21 cellular contexts compared by ENCODE assay signal in genomic region chr10:118807512-118808305, GRCh38.
"Had no signal": no experiment of that assay in that cellular context is flagged by ENCODE, and none has a peak within 500 bp of the region (broad histone marks: within the 10 kb centered on the region; RNA-seq: fewer than 3 reads in every experiment).

No MANE protein-coding gene starts in this region.

- H3K36me3 ChIP-seq: gastrocnemius medialis, left lung, ovary, suprapubic skin, transverse colon had no signal

- DNase-seq: cerebellar nuclear complex; cortex of kidney; effector CD4-positive, alpha-beta T cell; gastrocnemius medialis; left lung; mesenchymal stem cell; midbrain; naive thymus-derived CD8-positive, alpha-beta T cell; nephron progenitor cell; nucleus accumbens; ovary; posterior cingulate gyrus; retina; stimulated activated CD4-positive, alpha-beta T cell treated with anti-CD3 and anti-CD28 coated beads, Interleukin-15, amount 100 ng/mL, for 24 hours; stimulated activated CD4-positive, alpha-beta T cell treated with anti-CD3 and anti-CD28 coated beads, Interleukin-2, amount 100 ng/mL, for 48 hours; stimulated activated naive B cell treated with anti-CD40 and anti-IgM and Interleukin-4, amounts not matched to agents 10 μg/mL and 1 μg/mL and 100 μg/mL, for 72 hours; transverse colon had no signal

- H3K9me3 Mint-ChIP-seq: naive thymus-derived CD8-positive, alpha-beta T cell; nephron progenitor cell; stimulated activated naive B cell treated with anti-CD40 and anti-IgM and Interleukin-4, amounts not matched to agents 10 μg/mL and 1 μg/mL and 100 μg/mL, for 72 hours; stimulated activated naive CD8-positive, alpha-beta T cell treated with anti-CD3 and anti-CD28 coated beads, Interleukin-15, Interleukin-2, amounts not matched to agents 100 ng/mL and 50 ng/mL, for 24 hours had no signal

- H3K27ac ChIP-seq: dorsolateral prefrontal cortex, gastrocnemius medialis, left lung, ovary, skin epidermis, suprapubic skin, transverse colon had no signal

- H3K27me3 Mint-ChIP-seq: naive thymus-derived CD8-positive, alpha-beta T cell; stimulated activated naive CD8-positive, alpha-beta T cell treated with anti-CD3 and anti-CD28 coated beads, Interleukin-15, Interleukin-2, amounts not matched to agents 100 ng/mL and 50 ng/mL, for 24 hours had no signal

- H3K4me1 Mint-ChIP-seq: naive thymus-derived CD8-positive, alpha-beta T cell; stimulated activated naive B cell treated with anti-CD40 and anti-IgM and Interleukin-4, amounts not matched to agents 10 μg/mL and 1 μg/mL and 100 μg/mL, for 72 hours had no signal

- H3K36me3 Mint-ChIP-seq: naive thymus-derived CD8-positive, alpha-beta T cell; stimulated activated naive B cell treated with anti-CD40 and anti-IgM and Interleukin-4, amounts not matched to agents 10 μg/mL and 1 μg/mL and 100 μg/mL, for 72 hours had no signal

- H3K4me3 Mint-ChIP-seq: naive thymus-derived CD8-positive, alpha-beta T cell; nephron progenitor cell; stimulated activated naive B cell treated with anti-CD40 and anti-IgM and Interleukin-4, amounts not matched to agents 10 μg/mL and 1 μg/mL and 100 μg/mL, for 72 hours; stimulated activated naive CD8-positive, alpha-beta T cell treated with anti-CD3 and anti-CD28 coated beads, Interleukin-15, Interleukin-2, amounts not matched to agents 100 ng/mL and 50 ng/mL, for 24 hours had no signal

- H3K4me3 ChIP-seq: dorsolateral prefrontal cortex, gastrocnemius medialis, left lung, ovary, skin epidermis, suprapubic skin, transverse colon had no signal

- H3K9me3 ChIP-seq: gastrocnemius medialis, left lung, ovary, suprapubic skin, transverse colon had no signal

- H3K27me3 ChIP-seq: dorsolateral prefrontal cortex, gastrocnemius medialis, ovary, suprapubic skin, transverse colon had no signal

- ATAC-seq: gastrocnemius medialis; left lung; naive thymus-derived CD8-positive, alpha-beta T cell; stimulated activated naive B cell treated with anti-CD40 and anti-IgM and Interleukin-4, amounts not matched to agents 10 μg/mL and 1 μg/mL and 100 μg/mL, for 72 hours had no signal

- H3K27ac Mint-ChIP-seq: naive thymus-derived CD8-positive, alpha-beta T cell; nephron progenitor cell; stimulated activated naive B cell treated with anti-CD40 and anti-IgM and Interleukin-4, amounts not matched to agents 10 μg/mL and 1 μg/mL and 100 μg/mL, for 72 hours; stimulated activated naive CD8-positive, alpha-beta T cell treated with anti-CD3 and anti-CD28 coated beads, Interleukin-15, Interleukin-2, amounts not matched to agents 100 ng/mL and 50 ng/mL, for 24 hours had no signal

- H3K4me1 ChIP-seq: gastrocnemius medialis, left lung, suprapubic skin, transverse colon had no signal
